In genomic region chr10:4988000-4988641, GRCh38 we compare ENCODE assay signal across 2 cellular contexts. TPM values are rescaled to one million over a fixed set of nuclear protein-coding genes. Genes with fewer than 3 reads are reported as not detected.
"Had no signal": no experiment of that assay in that cellular context is flagged by ENCODE, and none has a peak within 500 bp of the region (broad histone marks: within the 10 kb centered on the region; RNA-seq: fewer than 3 reads in every experiment).

No MANE protein-coding gene starts in this region.

RNA-seq across cellular contexts. Expression of gene AKR1C2, which starts 15.5 kb away (rescaled TPM):
- polyA plus RNA-seq: immature natural killer cell; naive thymus-derived CD4-positive, alpha-beta T cell had no signal

RNA-seq across cellular contexts. Expression of gene AKR1C1, which starts 24.9 kb away (rescaled TPM):
- polyA plus RNA-seq: immature natural killer cell; naive thymus-derived CD4-positive, alpha-beta T cell had no signal
